8 cellular contexts compared by ENCODE assay signal in genomic region chr6:156776470-156776840, GRCh38. TPM values are rescaled to one million over a fixed set of nuclear protein-coding genes. Genes with fewer than 3 reads are reported as not detected.
DNase-seq lines count a peak whose midpoint lies in the region; ATAC-seq and TF ChIP-seq lines count a peak whose summit lies in the region.

No MANE protein-coding gene starts in this region.

- H3K4me3 ChIP-seq in BJ (ENCODE audit: low read depth, low read length) (peak overlapping the region; percentile 82), ectodermal cell (ENCODE audit: insufficient read depth, low read depth, low read length) (peak overlapping the region; percentile 81), muscle layer of duodenum (ENCODE audit: low read depth in 1 of 2, low read length in 2 of 2) (peak overlapping the region; percentile 58 to 90)

- H3K9me3 ChIP-seq in ectodermal cell (ENCODE audit: control insufficient read depth, low read length) (no peaks in the 10 kb centered on the region), muscle layer of duodenum (ENCODE audit: control insufficient read depth in 1 of 2, low read length in 2 of 2) (no peaks in the 10 kb centered on the region)

- CTCF ChIA-PET in BJ (lab: Yijun Ruan, JAX), result interaction anchor here (1.2 kb wide), 1 partner anchor 213 kb away, joined by 3 read pairs; no protein-coding TSS in a partner anchor

- H3K27me3 ChIP-seq in BJ (ENCODE audit: control insufficient read depth, insufficient read depth, low read length) (no peaks in the 10 kb centered on the region), ectodermal cell (ENCODE audit: control insufficient read depth, insufficient read depth, low read length, poor library complexity, severe bottlenecking) (no peaks in the 10 kb centered on the region), muscle layer of duodenum (ENCODE audit: low read depth, low read length) (no peaks in the 10 kb centered on the region)

- no peak for TF ChIP-seq CTCF in BJ (IDR thresholded peaks at IDR 0.05; ENCODE audit: insufficient read depth, low read depth, low read length)

- POLR2A ChIA-PET in BJ (lab: Charles Lee), result no interaction called here

- no peak for ATAC-seq in HG02852 (IDR thresholded peaks at IDR 0.05; ENCODE audit: unreplicated experiment)

- 58 to 63% methylated on average over 8 of the region's 8 CpGs for WGBS in ectodermal cell, 2 experiments

- H3K4me1 ChIP-seq in ectodermal cell (ENCODE audit: control insufficient read depth, insufficient read depth, low read length) (peaks cover 24% of the 10 kb centered on the region), muscle layer of duodenum (ENCODE audit: control insufficient read depth in 1 of 2, insufficient read depth in 2 of 2, low read length in 2 of 2) (peaks cover 12 to 14% of the 10 kb centered on the region in 2 donors)

- H3K27ac ChIP-seq in ectodermal cell (ENCODE audit: insufficient read depth, low read depth, low read length, poor library complexity, severe bottlenecking) (peak overlapping the region; percentile 96), muscle layer of duodenum (ENCODE audit: low read length) (peak overlapping the region; percentile 99)

- DNase-seq in BJ (ENCODE audit: low read depth) (no peak), HCEC 1CT (peak; percentile 47), RKO (ENCODE audit: low spot score) (peak; percentile 76), SKM-1 (lab: John Stamatoyannopoulos, UW; ENCODE audit: unreplicated experiment) (no peak), NCI-H1105 treated with DMSO at 0.1 percent for 48 hours (lab: John Stamatoyannopoulos, UW) (no peak)

- H3K36me3 ChIP-seq in BJ (ENCODE audit: control insufficient read depth, insufficient read depth, low read length) (no peaks in the 10 kb centered on the region), ectodermal cell (ENCODE audit: control insufficient read depth, insufficient read depth, low read length) (no peaks in the 10 kb centered on the region), muscle layer of duodenum (ENCODE audit: control insufficient read depth in 1 of 2, insufficient read depth in 2 of 2, low read length in 2 of 2) (peaks cover 0 to 7% of the 10 kb centered on the region in 2 donors)

RNA-seq across cellular contexts. Expression of gene ARID1B, which starts 0.7 kb away (rescaled TPM):
- polyA plus RNA-seq in BJ (2011; rRNA removed), result 14.1 and 17.0 TPM in 2 replicates
- 102 and 103 TPM in 2 replicates for polyA minus RNA-seq in BJ (2011; rRNA and poly(A)+ RNA removed)
- polyA plus RNA-seq in ectodermal cell (2013, experiment 1 of 4), result 56.1 TPM
- 62.2 TPM for polyA plus RNA-seq in ectodermal cell (2013, experiment 2 of 4)
- polyA plus RNA-seq in ectodermal cell (2013, experiment 3 of 4), result 44.9 TPM
- 48.6 TPM for polyA plus RNA-seq in ectodermal cell (2013, experiment 4 of 4)

Comparison
In these comparisons a context has a peak if more than half of its experiments do, and no peak if none do; other contexts are left out.
1. DNase-seq: peak in HCEC 1CT (single experiment) and RKO (single experiment); none in BJ (single experiment), SKM-1 (single experiment) and NCI-H1105 treated with DMSO at 0.1 percent for 48 hours (single experiment).
2. Peak in every context shown above with its lines, with median percentiles within 50 percentile points of each other: H3K4me3 ChIP-seq.